33 cellular contexts compared by ENCODE assay signal in genomic region chrX:58051346-58051745, GRCh38.
"Had no signal": no experiment of that assay in that cellular context is flagged by ENCODE, and none has a peak within 500 bp of the region (broad histone marks: within the 10 kb centered on the region; RNA-seq: fewer than 3 reads in every experiment).

No MANE protein-coding gene starts in this region.

- H3K27ac ChIP-seq: ascending aorta, body of pancreas, SJCRH30, SK-N-MC, WERI-Rb-1 had no signal

- H3K4me3 ChIP-seq: ascending aorta, body of pancreas, SJCRH30, SK-N-MC had no signal

- H3K9me3 ChIP-seq: body of pancreas, SJCRH30 had no signal

- H3K36me3 ChIP-seq: ascending aorta, SJCRH30, WERI-Rb-1 had no signal

- H3K27me3 ChIP-seq: ascending aorta, body of pancreas, SJCRH30 had no signal

- DNase-seq: activated CD4-positive, alpha-beta memory T cell treated with anti-CD3 and anti-CD28 coated beads, Interleukin-2, amount 10 ng/mL, durations not matched to agents 7 days and 5 days; activated CD4-positive, alpha-beta T cell treated with anti-CD3 and anti-CD28 coated beads for 1 hour; activated CD4-positive, alpha-beta T cell treated with anti-CD3 and anti-CD28 coated beads for 48 hours; activated CD4-positive, CD25-positive, alpha-beta regulatory T cell; activated CD8-positive, alpha-beta memory T cell treated with anti-CD3 and anti-CD28 coated beads for 24 hours; activated CD8-positive, alpha-beta memory T cell treated with anti-CD3 and anti-CD28 coated beads, Interleukin-2, amount 10 ng/mL, durations not matched to agents 7 days and 5 days; activated CD8-positive, alpha-beta memory T cell treated with anti-CD3 and anti-CD28 coated beads, Interleukin-2, amount 50 U/mL, for 48 hours; activated effector memory CD4-positive, alpha-beta T cell treated with Interleukin-2 at 50 U/mL for 16 hours; activated naive CD4-positive, alpha-beta T cell; activated naive CD4-positive, alpha-beta T cell treated with anti-CD3 and anti-CD28 coated beads, Interleukin-2, amount 50 U/mL, for 16 hours; activated naive CD8-positive, alpha-beta T cell treated with anti-CD3 and anti-CD28 coated beads for 36 hours; activated T-cell treated with anti-CD3 and anti-CD28 coated beads, Interleukin-2, amount 50 U/mL, for 48 hours; amygdala; body of pancreas; Karpas-422; KBM-7; MM.1S; MV-4-11; NCI-H1092; NCI-H1436 treated with DMSO at 0.1 percent for 48 hours; NCI-H1694 treated with DMSO at 0.1 percent for 48 hours; NCI-H2029 treated with DMSO at 0.1 percent for 48 hours; NCI-H2107; NCI-H2171; NCI-H510A; NCI-H526; NCI-H748 treated with DMSO at 0.1 percent for 48 hours; NK-92 treated with Interleukin-12 subunit alpha and Interleukin-12 subunit beta, amount 100 ng/mL, for 24 hours; SHP77; SJCRH30; WERI-Rb-1 had no signal

- H3K4me1 ChIP-seq: ascending aorta, body of pancreas, SJCRH30 had no signal
